8 cellular contexts compared by ENCODE assay signal in genomic region chr6:42402184-42402583, GRCh38. TPM values are rescaled to one million over a fixed set of nuclear protein-coding genes. Genes with fewer than 3 reads are reported as not detected.
DNase-seq lines count a peak whose midpoint lies in the region; FAIRE-seq and TF ChIP-seq lines count a peak whose summit lies in the region.

No MANE protein-coding gene starts in this region.

- no peak overlapping the region for H3K4me3 ChIP-seq in SK-N-SH (ENCODE audit: low read depth in 2 of 2, low read length in 1 of 2)

- H3K9ac ChIP-seq in SK-N-SH, result no peak overlapping the region

- TF ChIP-seq CTCF in SK-N-SH (IDR thresholded peaks at IDR 0.05), result no peak

- H3K27me3 Mint-ChIP-seq in dendritic cell treated with granulocyte-macrophage colony-stimulating factor and Interleukin-4, amounts not matched to agents 40 ng/mL and 50 ng/mL, for 4 days, result no peaks in the 10 kb centered on the region

- peaks cover 4% of the 10 kb centered on the region for H3F3A ChIP-seq in SK-N-SH (replicated peaks; ENCODE audit: insufficient read depth)

- DNase-seq in ELR (ENCODE audit: low read depth) (peak; percentile 71), HCEC 1CT (peak; percentile 38), SK-N-SH (peak; percentile 30), KBM-7 (no peak), NCI-H1417 treated with DMSO at 0.1 percent for 48 hours (lab: John Stamatoyannopoulos, UW) (no peak), RCC 7860 (ENCODE audit: low spot score) (no peak), OCI-M2 (lab: John Stamatoyannopoulos, UW; ENCODE audit: unreplicated experiment) (no peak)

- TF ChIP-seq RAD21 in SK-N-SH (IDR thresholded peaks at IDR 0.05; ENCODE audit: low read length), result no peak

- H3K27ac Mint-ChIP-seq in dendritic cell treated with granulocyte-macrophage colony-stimulating factor and Interleukin-4, amounts not matched to agents 40 ng/mL and 50 ng/mL, for 4 days, result peak overlapping the region; percentile 25

- no peak for TF ChIP-seq EP300 in SK-N-SH (IDR thresholded peaks at IDR 0.05; ENCODE audit: borderline replicate concordance in 1 of 2, low read depth in 1 of 2, low read length in 1 of 2)

- in situ Hi-C loops in KBM-7 (cut with MboI; ENCODE audit: low pct_unique_long_range_greater_than_20kb, low sequenced_read_pairs), result no loop called here

- H4K20me1 ChIP-seq in SK-N-SH (ENCODE audit: insufficient read depth), result peaks cover 24% of the 10 kb centered on the region

- H3K27me3 ChIP-seq in SK-N-SH (ENCODE audit: insufficient read depth), result no peaks in the 10 kb centered on the region

- H3K4me1 ChIP-seq in SK-N-SH (ENCODE audit: control insufficient read depth in 1 of 2, insufficient read depth in 2 of 2, low read depth in 1 of 2, low read length in 1 of 2), result peaks cover 6 to 10% of the 10 kb centered on the region in 2 experiments; a peak in 3 of 4 replicates

- no peak for FAIRE-seq in RCC 7860 (lab: Jason Lieb, UNC)

- intact Hi-C loops in dendritic cell treated with granulocyte-macrophage colony-stimulating factor and Interleukin-4, amounts not matched to agents 40 ng/mL and 50 ng/mL, for 4 days (cut with micrococcal nuclease), result no loop called here

- POLR2A ChIA-PET in SK-N-SH (lab: Yijun Ruan, JAX), result no interaction called here

- H3K9me3 Mint-ChIP-seq in dendritic cell treated with granulocyte-macrophage colony-stimulating factor and Interleukin-4, amounts not matched to agents 40 ng/mL and 50 ng/mL, for 4 days, result no peaks in the 10 kb centered on the region

- H3K4me3 Mint-ChIP-seq in dendritic cell treated with granulocyte-macrophage colony-stimulating factor and Interleukin-4, amounts not matched to agents 40 ng/mL and 50 ng/mL, for 4 days, result no peak overlapping the region

- CTCF ChIA-PET in SK-N-SH (lab: Yijun Ruan, JAX), result interaction anchor here (0.9 to 1.3 kb wide), 3 partner anchors 13 to 162 kb away, joined by 3 to 4 read pairs (median 3); partner anchors contain the start of gene UBR2

- no peaks in the 10 kb centered on the region for H3K36me3 ChIP-seq in SK-N-SH (replicated peaks in 1 of 2; ENCODE audit: control insufficient read depth in 1 of 2, insufficient read depth in 2 of 2, low read length in 1 of 2)

- 18% methylated on average over 5 of the region's 5 CpGs for WGBS in SK-N-SH (ENCODE audit: low lambda C conversion rate)

- no peaks in the 10 kb centered on the region for H3K9me2 ChIP-seq in SK-N-SH

- peak overlapping the region; percentile 26; the same call in 1 of the 2 replicates for H3K4me2 ChIP-seq in SK-N-SH

- peaks cover 32% of the 10 kb centered on the region for H3K36me3 Mint-ChIP-seq in dendritic cell treated with granulocyte-macrophage colony-stimulating factor and Interleukin-4, amounts not matched to agents 40 ng/mL and 50 ng/mL, for 4 days (ENCODE audit: low read depth)

- no peak overlapping the region for H2AFZ ChIP-seq in SK-N-SH (ENCODE audit: low read depth)

- H3K79me2 ChIP-seq in SK-N-SH (ENCODE audit: insufficient read depth), result peaks cover 34% of the 10 kb centered on the region

- H3K4me1 Mint-ChIP-seq in dendritic cell treated with granulocyte-macrophage colony-stimulating factor and Interleukin-4, amounts not matched to agents 40 ng/mL and 50 ng/mL, for 4 days (ENCODE audit: low read depth), result peaks cover 90% of the 10 kb centered on the region

- peak overlapping the region in 1 of 2 experiments; percentile 16; a peak in 1 of 4 replicates for H3K27ac ChIP-seq in SK-N-SH (ENCODE audit: low read depth in 2 of 2, low read length in 1 of 2)

- no peaks in the 10 kb centered on the region for H3K9me3 ChIP-seq in SK-N-SH

TF ChIP-seq in SK-N-SH, 30 proteins besides CTCF, POLR2A, EP300 and RAD21:
- TF ChIP-seq REST (IDR thresholded peaks at IDR 0.05; ENCODE audit: low read depth, low read length) (no peak), USF2 (IDR thresholded peaks at IDR 0.05; ENCODE audit: borderline replicate concordance, low read depth, low read length) (no peak), JUND (IDR thresholded peaks at IDR 0.05) (peak; percentile 54), SIN3A (IDR thresholded peaks at IDR 0.05; ENCODE audit: borderline replicate concordance, low read depth, low read length) (0 out of 2 replicates have a peak, but pooled peaks have one; percentile 21), MEF2A (IDR thresholded peaks at IDR 0.05; ENCODE audit: borderline replicate concordance, low read depth) (no peak), IRF3 (IDR thresholded peaks at IDR 0.05; ENCODE audit: low read depth, low read length) (no peak), MAX (IDR thresholded peaks at IDR 0.05; ENCODE audit: low read depth) (peak; percentile 35; the same call in 1 of the 2 replicates), TCF12 (IDR thresholded peaks at IDR 0.05) (peak; percentile 68), FOSL2 (IDR thresholded peaks at IDR 0.05; ENCODE audit: borderline replicate concordance, low read depth) (peak; percentile 79; the same call in 1 of the 2 replicates), EZH2phosphoT487 (IDR thresholded peaks at IDR 0.05; ENCODE audit: borderline replicate concordance, low read depth) (no peak), USF1 (IDR thresholded peaks at IDR 0.05; ENCODE audit: borderline replicate concordance, low read depth) (no peak), POLR2AphosphoS5 (IDR thresholded peaks at IDR 0.05; ENCODE audit: low read depth, low read length) (no peak), PBX3 (IDR thresholded peaks at IDR 0.05) (peak; percentile 40)

RNA-seq across cellular contexts. Expression of gene TRERF1, which starts 49.5 kb away (rescaled TPM):
- 3.2 and 3.6 TPM in 2 replicates for polyA plus RNA-seq in SK-N-SH (2012; rRNA removed)
- polyA plus RNA-seq in SK-N-SH (2012; cell fraction: cytosol; rRNA removed), result 2.3 and 2.9 TPM in 2 replicates
- polyA plus RNA-seq in SK-N-SH (2012; cell fraction: nucleus; rRNA removed), result 9.6 and 12.0 TPM in 2 replicates

Comparison
In these comparisons a context has a peak if more than half of its experiments do, and no peak if none do; other contexts are left out.
1. DNase-seq: peak in ELR (single experiment), HCEC 1CT (single experiment) and SK-N-SH (single experiment); none in KBM-7 (single experiment), NCI-H1417 treated with DMSO at 0.1 percent for 48 hours (single experiment), RCC 7860 (single experiment) and OCI-M2 (single experiment).